ENCODE assay signal across 9 cellular contexts in the genomic region with DNA sequence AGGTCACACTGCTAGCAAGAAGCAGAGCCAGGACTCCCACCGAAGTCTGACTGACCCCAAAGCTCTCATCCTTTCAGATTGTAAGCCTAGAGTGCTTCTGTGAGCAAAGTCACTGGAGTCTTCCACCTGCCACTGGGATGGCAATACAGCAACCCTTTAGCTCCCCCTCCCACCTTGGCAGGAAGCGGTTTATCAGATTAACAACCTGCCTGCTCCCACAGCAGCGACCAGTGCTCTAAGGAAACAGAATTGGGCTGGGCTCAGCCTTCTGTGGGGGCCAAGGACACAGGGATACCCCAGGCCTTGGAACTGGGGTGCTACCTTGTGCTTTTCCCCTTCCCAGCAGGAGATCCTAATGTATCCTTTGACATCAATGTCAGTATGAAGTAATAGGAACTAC.
DNase-seq lines count a peak whose midpoint lies in the region; ATAC-seq and TF ChIP-seq lines count a peak whose summit lies in the region.
"Had no signal": no experiment of that assay in that cellular context is flagged by ENCODE, and none has a peak within 500 bp of the region (broad histone marks: within the 10 kb centered on the region; RNA-seq: fewer than 3 reads in every experiment).

No MANE protein-coding gene starts in this region.

- H3K9me3 Mint-ChIP-seq in activated CD8-positive, alpha-beta memory T cell treated with anti-CD3 and anti-CD28 coated beads, Interleukin-2, amount 10 ng/mL, durations not matched to agents 7 days and 5 days (ENCODE audit: low read depth), result no peaks in the 10 kb centered on the region
- H3K9me3 Mint-ChIP-seq in activated CD8-positive, alpha-beta T cell treated with anti-CD3 and anti-CD28 coated beads, Interleukin-2, amount 10 ng/mL, durations not matched to agents 7 days and 5 days (ENCODE audit: insufficient read depth), result no peaks in the 10 kb centered on the region
- H3K9me3 Mint-ChIP-seq in stimulated activated effector memory CD8-positive, alpha-beta T cell treated with anti-CD3 and anti-CD28 coated beads, Interleukin-12 subunit alpha, Interleukin-12 subunit beta, amount 100 ng/mL, for 72 hours, result no peaks in the 10 kb centered on the region
- no peaks in the 10 kb centered on the region for H3K9me3 Mint-ChIP-seq in glutamatergic neuron (ENCODE audit: unreplicated experiment)

- ATAC-seq in activated CD8-positive, alpha-beta memory T cell treated with anti-CD3 and anti-CD28 coated beads, Interleukin-2, amount 10 ng/mL, durations not matched to agents 7 days and 5 days, result peak; percentile 85
- ATAC-seq in activated CD8-positive, alpha-beta T cell treated with anti-CD3 and anti-CD28 coated beads, Interleukin-2, amount 10 ng/mL, durations not matched to agents 7 days and 5 days, result peak; percentile 84
- peak; percentile 65 for ATAC-seq in stimulated activated effector memory CD8-positive, alpha-beta T cell treated with anti-CD3 and anti-CD28 coated beads, Interleukin-12 subunit alpha, Interleukin-12 subunit beta, amount 100 ng/mL, for 72 hours
- ATAC-seq in GM21515 (IDR thresholded peaks at IDR 0.05; ENCODE audit: unreplicated experiment), result no peak
- ATAC-seq in HG02973 (IDR thresholded peaks at IDR 0.05; ENCODE audit: unreplicated experiment), result no peak

- peak; percentile 74 for DNase-seq in activated CD8-positive, alpha-beta memory T cell treated with anti-CD3 and anti-CD28 coated beads, Interleukin-2, amount 10 ng/mL, durations not matched to agents 7 days and 5 days
- DNase-seq in activated CD8-positive, alpha-beta memory T cell treated with anti-CD3 and anti-CD28 coated beads, Interleukin-2, amount 50 U/mL, for 48 hours, result no peak
- DNase-seq in activated CD8-positive, alpha-beta T cell treated with anti-CD3 and anti-CD28 coated beads, Interleukin-2, amount 10 ng/mL, durations not matched to agents 7 days and 5 days, result peak; percentile 68
- DNase-seq in central memory CD4-positive, alpha-beta T cell, result peak; percentile 36
- DNase-seq in stimulated activated effector memory CD8-positive, alpha-beta T cell treated with anti-CD3 and anti-CD28 coated beads, Interleukin-12 subunit alpha, Interleukin-12 subunit beta, amount 100 ng/mL, for 72 hours (ENCODE audit: low spot score in 2 of 2), result no peak
- DNase-seq in glutamatergic neuron, result no peak
- DNase-seq: GOT3 had no signal

- no peak for TF ChIP-seq CTCF in glutamatergic neuron (IDR thresholded peaks at IDR 0.05; ENCODE audit: partially characterized antibody, unreplicated experiment)

- peak overlapping the region; percentile 82 for H3K27ac Mint-ChIP-seq in activated CD8-positive, alpha-beta memory T cell treated with anti-CD3 and anti-CD28 coated beads, Interleukin-2, amount 10 ng/mL, durations not matched to agents 7 days and 5 days
- H3K27ac Mint-ChIP-seq in activated CD8-positive, alpha-beta T cell treated with anti-CD3 and anti-CD28 coated beads, Interleukin-2, amount 10 ng/mL, durations not matched to agents 7 days and 5 days, result peak overlapping the region; percentile 80
- H3K27ac Mint-ChIP-seq in stimulated activated effector memory CD8-positive, alpha-beta T cell treated with anti-CD3 and anti-CD28 coated beads, Interleukin-12 subunit alpha, Interleukin-12 subunit beta, amount 100 ng/mL, for 72 hours, result peak overlapping the region; percentile 35
- H3K27ac Mint-ChIP-seq in glutamatergic neuron (ENCODE audit: unreplicated experiment), result no peak overlapping the region

- no peak overlapping the region for H3K4me3 Mint-ChIP-seq in activated CD8-positive, alpha-beta memory T cell treated with anti-CD3 and anti-CD28 coated beads, Interleukin-2, amount 10 ng/mL, durations not matched to agents 7 days and 5 days
- peak overlapping the region; percentile 54 for H3K4me3 Mint-ChIP-seq in activated CD8-positive, alpha-beta T cell treated with anti-CD3 and anti-CD28 coated beads, Interleukin-2, amount 10 ng/mL, durations not matched to agents 7 days and 5 days
- no peak overlapping the region for H3K4me3 Mint-ChIP-seq in stimulated activated effector memory CD8-positive, alpha-beta T cell treated with anti-CD3 and anti-CD28 coated beads, Interleukin-12 subunit alpha, Interleukin-12 subunit beta, amount 100 ng/mL, for 72 hours
- no peak overlapping the region for H3K4me3 Mint-ChIP-seq in glutamatergic neuron (ENCODE audit: unreplicated experiment)

- POLR2A ChIA-PET in activated CD8-positive, alpha-beta T cell treated with anti-CD3 and anti-CD28 coated beads, Interleukin-2, amount 10 ng/mL, durations not matched to agents 7 days and 5 days (lab: Charles Lee), result interaction anchor here (0.7 to 1.0 kb wide), 2 partner anchors 27 to 42 kb away, joined by 3 to 4 read pairs; no protein-coding TSS in a partner anchor

- H3K27me3 Mint-ChIP-seq in activated CD8-positive, alpha-beta memory T cell treated with anti-CD3 and anti-CD28 coated beads, Interleukin-2, amount 10 ng/mL, durations not matched to agents 7 days and 5 days, result no peaks in the 10 kb centered on the region
- H3K27me3 Mint-ChIP-seq in activated CD8-positive, alpha-beta T cell treated with anti-CD3 and anti-CD28 coated beads, Interleukin-2, amount 10 ng/mL, durations not matched to agents 7 days and 5 days (ENCODE audit: low read depth), result no peaks in the 10 kb centered on the region
- H3K27me3 Mint-ChIP-seq in glutamatergic neuron (ENCODE audit: unreplicated experiment), result peaks cover 2% of the 10 kb centered on the region

- no peaks in the 10 kb centered on the region for H3K36me3 Mint-ChIP-seq in activated CD8-positive, alpha-beta memory T cell treated with anti-CD3 and anti-CD28 coated beads, Interleukin-2, amount 10 ng/mL, durations not matched to agents 7 days and 5 days
- H3K36me3 Mint-ChIP-seq in activated CD8-positive, alpha-beta T cell treated with anti-CD3 and anti-CD28 coated beads, Interleukin-2, amount 10 ng/mL, durations not matched to agents 7 days and 5 days (ENCODE audit: low read depth), result peaks cover under 1% of the 10 kb centered on the region
- H3K36me3 Mint-ChIP-seq in stimulated activated effector memory CD8-positive, alpha-beta T cell treated with anti-CD3 and anti-CD28 coated beads, Interleukin-12 subunit alpha, Interleukin-12 subunit beta, amount 100 ng/mL, for 72 hours, result no peaks in the 10 kb centered on the region
- H3K36me3 Mint-ChIP-seq in glutamatergic neuron (ENCODE audit: unreplicated experiment), result peaks cover 2% of the 10 kb centered on the region

- CTCF ChIA-PET in activated CD8-positive, alpha-beta memory T cell treated with anti-CD3 and anti-CD28 coated beads, Interleukin-2, amount 10 ng/mL, durations not matched to agents 7 days and 5 days (lab: Charles Lee), result interaction anchor here (0.6 to 2.3 kb wide), 12 partner anchors 9 to 401 kb away, joined by 3 to 8 read pairs (median 3); no protein-coding TSS in a partner anchor
- CTCF ChIA-PET in activated CD8-positive, alpha-beta T cell treated with anti-CD3 and anti-CD28 coated beads, Interleukin-2, amount 10 ng/mL, durations not matched to agents 7 days and 5 days (lab: Charles Lee), result interaction anchor here (0.7 to 2.6 kb wide), 7 partner anchors 10 to 100 kb away, joined by 3 to 11 read pairs (median 4); no protein-coding TSS in a partner anchor

- peaks cover 35% of the 10 kb centered on the region for H3K4me1 Mint-ChIP-seq in activated CD8-positive, alpha-beta memory T cell treated with anti-CD3 and anti-CD28 coated beads, Interleukin-2, amount 10 ng/mL, durations not matched to agents 7 days and 5 days
- H3K4me1 Mint-ChIP-seq in activated CD8-positive, alpha-beta T cell treated with anti-CD3 and anti-CD28 coated beads, Interleukin-2, amount 10 ng/mL, durations not matched to agents 7 days and 5 days (ENCODE audit: low read depth), result peaks cover 38% of the 10 kb centered on the region
- H3K4me1 Mint-ChIP-seq in stimulated activated effector memory CD8-positive, alpha-beta T cell treated with anti-CD3 and anti-CD28 coated beads, Interleukin-12 subunit alpha, Interleukin-12 subunit beta, amount 100 ng/mL, for 72 hours, result peaks cover 31% of the 10 kb centered on the region
- H3K4me1 Mint-ChIP-seq in glutamatergic neuron (ENCODE audit: low read depth, unreplicated experiment), result no peaks in the 10 kb centered on the region

Comparison
In these comparisons a context has a peak if more than half of its experiments do, and no peak if none do; other contexts are left out.
1. DNase-seq: peak in activated CD8-positive, alpha-beta memory T cell treated with anti-CD3 and anti-CD28 coated beads, Interleukin-2, amount 10 ng/mL, durations not matched to agents 7 days and 5 days (single experiment), activated CD8-positive, alpha-beta T cell treated with anti-CD3 and anti-CD28 coated beads, Interleukin-2, amount 10 ng/mL, durations not matched to agents 7 days and 5 days (single experiment) and central memory CD4-positive, alpha-beta T cell (single experiment); none in activated CD8-positive, alpha-beta memory T cell treated with anti-CD3 and anti-CD28 coated beads, Interleukin-2, amount 50 U/mL, for 48 hours (single experiment), stimulated activated effector memory CD8-positive, alpha-beta T cell treated with anti-CD3 and anti-CD28 coated beads, Interleukin-12 subunit alpha, Interleukin-12 subunit beta, amount 100 ng/mL, for 72 hours (0 of 2) and glutamatergic neuron (single experiment).
2. ATAC-seq: peak in activated CD8-positive, alpha-beta memory T cell treated with anti-CD3 and anti-CD28 coated beads, Interleukin-2, amount 10 ng/mL, durations not matched to agents 7 days and 5 days (single experiment), activated CD8-positive, alpha-beta T cell treated with anti-CD3 and anti-CD28 coated beads, Interleukin-2, amount 10 ng/mL, durations not matched to agents 7 days and 5 days (single experiment) and stimulated activated effector memory CD8-positive, alpha-beta T cell treated with anti-CD3 and anti-CD28 coated beads, Interleukin-12 subunit alpha, Interleukin-12 subunit beta, amount 100 ng/mL, for 72 hours (single experiment); none in GM21515 (single experiment) and HG02973 (single experiment).